In the genomic region with DNA sequence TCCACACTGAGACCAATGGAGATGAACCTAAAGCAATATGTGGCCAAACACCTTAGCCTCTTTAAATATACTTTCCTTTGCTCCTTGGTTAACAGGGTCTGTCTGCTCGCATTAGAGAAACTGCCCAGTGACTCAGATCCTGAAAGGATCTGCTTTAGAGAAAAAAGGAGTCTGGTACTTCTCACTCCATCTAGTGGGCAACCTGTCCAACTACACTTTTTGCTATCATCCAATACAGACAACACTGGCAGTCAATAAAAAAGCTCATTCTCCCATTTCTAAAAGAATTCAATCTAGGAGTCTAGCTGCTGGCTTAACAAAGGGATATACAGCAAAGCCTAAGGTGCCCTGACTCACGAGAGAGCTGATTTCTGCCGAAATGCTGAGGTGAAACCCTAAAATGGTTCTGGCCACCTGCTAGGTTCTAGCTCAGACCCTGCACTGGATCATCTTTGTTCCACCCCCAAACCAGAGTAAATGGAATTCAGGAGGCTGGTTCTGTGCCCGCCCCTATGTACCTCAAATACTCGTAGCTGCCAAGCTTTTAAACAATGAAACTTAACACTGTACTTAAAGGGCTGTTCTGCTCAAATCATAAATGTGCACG, we compare ENCODE assay signal across 8 cellular contexts. TPM values are rescaled to one million over a fixed set of nuclear protein-coding genes. Genes with fewer than 3 reads are reported as not detected.
DNase-seq lines count a peak whose midpoint lies in the region; ATAC-seq and TF ChIP-seq lines count a peak whose summit lies in the region.

No MANE protein-coding gene starts in this region.

- intact Hi-C loops in dorsolateral prefrontal cortex (cut with DNase I) = loop anchor here (5.0 kb wide), 2 partner anchors 57 to 58 kb away; a partner anchor contains a TSS

- no peak overlapping the region for H3K27ac ChIP-seq in RWPE1
- peak overlapping the region in 15 of 59 donors; percentile 1 to 66 (median 25) for H3K27ac ChIP-seq in dorsolateral prefrontal cortex

- CTCF ChIA-PET in RWPE1 (lab: Yijun Ruan, JAX) = interaction anchor here (0.5 to 3.2 kb wide), 22 partner anchors 9 to 535 kb away, joined by 3 to 39 read pairs (median 5); a partner anchor contains a TSS

- peak; percentile 17 to 27 for DNase-seq in activated CD4-positive, alpha-beta T cell treated with anti-CD3 and anti-CD28 coated beads for 4 hours
- no peak for DNase-seq in activated CD4-positive, alpha-beta T cell treated with anti-CD3 and anti-CD28 coated beads, Interleukin-2, amount 50 U/mL, for 48 hours
- peak; percentile 68 for DNase-seq in KBM-7
- DNase-seq in RWPE1 (ENCODE audit: low spot score) = peak; percentile 66
- DNase-seq in dorsolateral prefrontal cortex = no peak
- DNase-seq in medulla oblongata (ENCODE audit: extremely low spot score) = peak; percentile 74
- no peak for DNase-seq in stimulated activated naive CD4-positive, alpha-beta T cell treated with Interleukin-2 at 50 U/mL for 16 hours (lab: John Stamatoyannopoulos, UW)

- H3K27me3 ChIP-seq in dorsolateral prefrontal cortex = no peaks in the 10 kb centered on the region

- no peak for ATAC-seq in HG03135 (IDR thresholded peaks at IDR 0.05; ENCODE audit: unreplicated experiment)

- no peak overlapping the region for H3K4me3 ChIP-seq in dorsolateral prefrontal cortex

- TF ChIP-seq CTCF in RWPE1 (conservative IDR thresholded peaks at IDR 0.05; ENCODE audit: low read depth) = peak; percentile 83
- peak; percentile 63 to 90 (median 82) for TF ChIP-seq CTCF in dorsolateral prefrontal cortex (IDR thresholded peaks at IDR 0.05 in 54 of 56, conservative IDR thresholded peaks at IDR 0.05 in 2 of 56; ENCODE audit: low read depth in 1 of 56, partially characterized antibody in 56 of 56)

- in situ Hi-C loops in KBM-7 (cut with MboI; ENCODE audit: low pct_unique_long_range_greater_than_20kb, low sequenced_read_pairs) = no loop called here

- POLR2A ChIA-PET in RWPE1 (lab: Yijun Ruan, JAX; ENCODE audit: low non-redundant PET) = no interaction called here

RNA-seq across cellular contexts. Expression of a gene that starts 11.5 kb away (rescaled TPM):
- total RNA-seq in dorsolateral prefrontal cortex = 100 to 1,000 TPM in 17 of 120 experiments, 10 to 100 TPM in 103; 56.1 to 116 (median 87.5) TPM

RNA-seq across cellular contexts. Expression of a gene that starts 12.3 kb away (rescaled TPM):
- total RNA-seq in dorsolateral prefrontal cortex = 10 to 100 TPM; 12.5 to 28.4 (median 19.5) TPM

RNA-seq across cellular contexts. Expression of a gene that starts 26.5 kb away (rescaled TPM):
- 10 to 100 TPM; 24.2 to 44.5 (median 34.1) TPM for total RNA-seq in dorsolateral prefrontal cortex

RNA-seq across cellular contexts. Expression of a gene that starts 55.5 kb away (rescaled TPM):
- 100 to 1,000 TPM in 88 of 120 experiments, 10 to 100 TPM in 32; 69.4 to 274 (median 123) TPM for total RNA-seq in dorsolateral prefrontal cortex

Comparison
In these comparisons a context has a peak if more than half of its experiments do, and no peak if none do; other contexts are left out.
1. DNase-seq: peak in activated CD4-positive, alpha-beta T cell treated with anti-CD3 and anti-CD28 coated beads for 4 hours (2 of 2), KBM-7 (single experiment), RWPE1 (single experiment) and medulla oblongata (single experiment); none in activated CD4-positive, alpha-beta T cell treated with anti-CD3 and anti-CD28 coated beads, Interleukin-2, amount 50 U/mL, for 48 hours (0 of 2), dorsolateral prefrontal cortex (0 of 10) and stimulated activated naive CD4-positive, alpha-beta T cell treated with Interleukin-2 at 50 U/mL for 16 hours (single experiment).